ENCODE assay signal across 1 cellular context in the genomic region with DNA sequence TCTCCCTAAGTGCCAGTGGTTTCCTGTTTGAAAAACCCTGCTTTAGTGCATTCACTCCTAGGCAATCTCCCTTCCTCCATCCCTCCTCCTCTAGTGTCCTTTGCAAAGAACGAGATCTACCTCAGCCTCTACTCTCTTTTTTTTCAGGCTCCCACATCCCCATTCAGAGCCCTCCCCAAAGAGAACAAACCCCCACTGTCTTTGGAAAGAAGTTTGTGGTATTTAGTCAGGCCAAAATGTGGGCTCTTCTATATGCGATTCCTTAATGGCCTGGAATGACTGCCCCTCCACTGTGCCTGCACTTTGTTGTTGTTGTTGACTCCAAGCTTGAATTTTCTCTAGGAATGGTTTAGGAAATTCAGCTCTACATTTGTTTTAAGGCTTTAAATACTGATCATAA.
TF ChIP-seq lines count a peak whose summit lies in the region.

No MANE protein-coding gene starts in this region.

TF ChIP-seq in H1, 55 proteins besides CTCF, POLR2A, EP300 and RAD21:
- TF ChIP-seq JUND (IDR thresholded peaks at IDR 0.05; ENCODE audit: low read length), result no peak
- no peak for TF ChIP-seq BACH1 (IDR thresholded peaks at IDR 0.05; ENCODE audit: low read length)
- TF ChIP-seq KDM4A (IDR thresholded peaks at IDR 0.05; ENCODE audit: low read depth, low read length, severe bottlenecking), result no peak
- TF ChIP-seq, protein P1, sequence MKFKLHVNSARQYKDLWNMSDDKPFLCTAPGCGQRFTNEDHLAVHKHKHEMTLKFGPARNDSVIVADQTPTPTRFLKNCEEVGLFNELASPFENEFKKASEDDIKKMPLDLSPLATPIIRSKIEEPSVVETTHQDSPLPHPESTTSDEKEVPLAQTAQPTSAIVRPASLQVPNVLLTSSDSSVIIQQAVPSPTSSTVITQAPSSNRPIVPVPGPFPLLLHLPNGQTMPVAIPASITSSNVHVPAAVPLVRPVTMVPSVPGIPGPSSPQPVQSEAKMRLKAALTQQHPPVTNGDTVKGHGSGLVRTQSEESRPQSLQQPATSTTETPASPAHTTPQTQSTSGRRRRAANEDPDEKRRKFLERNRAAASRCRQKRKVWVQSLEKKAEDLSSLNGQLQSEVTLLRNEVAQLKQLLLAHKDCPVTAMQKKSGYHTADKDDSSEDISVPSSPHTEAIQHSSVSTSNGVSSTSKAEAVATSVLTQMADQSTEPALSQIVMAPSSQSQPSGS (IDR thresholded peaks at IDR 0.05; ENCODE audit: low read length), result no peak
- no peak for TF ChIP-seq FOSL1 (IDR thresholded peaks at IDR 0.05; ENCODE audit: insufficient read depth, low read depth, low read length)
- TF ChIP-seq HDAC2 (IDR thresholded peaks at IDR 0.05; ENCODE audit: borderline replicate concordance in 1 of 2, low read depth in 2 of 2, low read length in 2 of 2), result no peak
- no peak for TF ChIP-seq EGR1 (IDR thresholded peaks at IDR 0.05; ENCODE audit: borderline replicate concordance, low read depth, low read length)
- TF ChIP-seq ZNF274 (IDR thresholded peaks at IDR 0.05; ENCODE audit: borderline replicate concordance, extremely low read depth, low read length), result no peak
- TF ChIP-seq SP4 (IDR thresholded peaks at IDR 0.05; ENCODE audit: low read length), result no peak
- TF ChIP-seq, protein P2, sequence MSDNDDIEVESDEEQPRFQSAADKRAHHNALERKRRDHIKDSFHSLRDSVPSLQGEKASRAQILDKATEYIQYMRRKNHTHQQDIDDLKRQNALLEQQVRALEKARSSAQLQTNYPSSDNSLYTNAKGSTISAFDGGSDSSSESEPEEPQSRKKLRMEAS (IDR thresholded peaks at IDR 0.05), result no peak
- TF ChIP-seq TCF12 (IDR thresholded peaks at IDR 0.05; ENCODE audit: low read depth, low read length), result no peak
- no peak for TF ChIP-seq BRCA1 (IDR thresholded peaks at IDR 0.05; ENCODE audit: low read depth, low read length)
- no peak for TF ChIP-seq EZH2 (IDR thresholded peaks at IDR 0.05; ENCODE audit: low read depth, low read length, severe bottlenecking)
- TF ChIP-seq TBP (IDR thresholded peaks at IDR 0.05; ENCODE audit: low read depth, low read length), result no peak
- no peak for TF ChIP-seq SRF (IDR thresholded peaks at IDR 0.05; ENCODE audit: low read depth, low read length)
- TF ChIP-seq TEAD4 (IDR thresholded peaks at IDR 0.05; ENCODE audit: low read depth, low read length), result no peak
